In the genomic region with DNA sequence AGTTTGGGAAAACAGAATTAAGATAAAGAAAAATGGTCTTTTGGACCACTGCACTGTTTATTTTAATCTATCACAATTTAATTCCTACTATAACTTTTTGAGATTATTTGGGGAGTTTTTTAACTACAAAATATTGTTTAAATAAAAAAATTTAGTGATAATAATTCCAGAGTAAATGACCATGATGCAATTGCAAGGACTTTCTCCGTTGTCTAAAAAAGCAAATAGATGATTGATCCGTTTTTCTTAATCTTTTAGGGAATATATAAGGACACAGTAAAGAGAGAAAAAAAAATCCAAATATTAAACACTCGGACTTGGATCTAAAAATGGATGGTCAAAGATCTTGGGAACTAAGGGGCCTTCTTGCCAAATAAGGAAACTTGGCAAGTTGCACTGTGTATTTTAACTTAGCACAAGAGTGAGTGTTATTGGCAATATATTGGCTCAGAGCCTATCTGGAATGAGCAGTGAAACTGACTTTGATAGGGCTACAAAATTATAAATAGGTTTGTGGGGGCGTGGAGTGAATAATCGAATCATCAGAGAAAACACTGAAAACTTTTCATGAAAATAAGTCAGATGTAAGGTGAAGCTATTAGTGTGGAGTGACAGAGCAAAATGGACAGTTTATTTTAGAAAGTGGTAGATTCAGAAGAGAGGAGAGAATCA, we compare ENCODE assay signal across 8 cellular contexts. TPM values are rescaled to one million over a fixed set of nuclear protein-coding genes. Genes with fewer than 3 reads are reported as not detected.
A peak's percentile ranks its signal among the peaks of the same experiment; 100 is the strongest.
DNase-seq lines count a peak whose midpoint lies in the region; ATAC-seq and TF ChIP-seq lines count a peak whose summit lies in the region.

No MANE protein-coding gene starts in this region.

- no peak for TF ChIP-seq CTCF in upper lobe of right lung (IDR thresholded peaks at IDR 0.05)

- H3K36me3 Mint-ChIP-seq in activated naive CD8-positive, alpha-beta T cell treated with anti-CD3 and anti-CD28 coated beads, Interleukin-2, amount 10 ng/mL, durations not matched to agents 7 days and 5 days, result peaks cover 8% of the 10 kb centered on the region
- H3K36me3 Mint-ChIP-seq in activated naive CD8-positive, alpha-beta T cell treated with anti-CD3 and anti-CD28 coated beads for 36 hours, result no peaks in the 10 kb centered on the region
- peaks cover 6% of the 10 kb centered on the region for H3K36me3 Mint-ChIP-seq in activated T-helper 17 cell treated with anti-CD3 and anti-CD28 coated beads, Interleukin-2, amount 50 U/mL, for 72 hours (ENCODE audit: low read depth)

- H3K4me3 Mint-ChIP-seq in activated naive CD8-positive, alpha-beta T cell treated with anti-CD3 and anti-CD28 coated beads, Interleukin-2, amount 10 ng/mL, durations not matched to agents 7 days and 5 days, result peak overlapping the region; percentile 83
- no peak overlapping the region for H3K4me3 Mint-ChIP-seq in activated naive CD8-positive, alpha-beta T cell treated with anti-CD3 and anti-CD28 coated beads for 36 hours
- H3K4me3 Mint-ChIP-seq in activated T-helper 17 cell treated with anti-CD3 and anti-CD28 coated beads, Interleukin-2, amount 50 U/mL, for 72 hours, result peak overlapping the region; percentile 83

- peaks cover 16% of the 10 kb centered on the region for H3K27me3 Mint-ChIP-seq in activated naive CD8-positive, alpha-beta T cell treated with anti-CD3 and anti-CD28 coated beads, Interleukin-2, amount 10 ng/mL, durations not matched to agents 7 days and 5 days
- H3K27me3 Mint-ChIP-seq in activated naive CD8-positive, alpha-beta T cell treated with anti-CD3 and anti-CD28 coated beads for 36 hours, result peaks cover 71% of the 10 kb centered on the region
- peaks cover 28% of the 10 kb centered on the region for H3K27me3 Mint-ChIP-seq in activated T-helper 17 cell treated with anti-CD3 and anti-CD28 coated beads, Interleukin-2, amount 50 U/mL, for 72 hours

- H3K27ac ChIP-seq in upper lobe of right lung, result peak overlapping the region; percentile 90

- no peaks in the 10 kb centered on the region for H3K36me3 ChIP-seq in upper lobe of right lung

- no peaks in the 10 kb centered on the region for H3K9me3 ChIP-seq in upper lobe of right lung

- ATAC-seq in activated naive CD8-positive, alpha-beta T cell treated with anti-CD3 and anti-CD28 coated beads, Interleukin-2, amount 10 ng/mL, durations not matched to agents 7 days and 5 days (ENCODE audit: low read depth), result no peak
- ATAC-seq in activated T-helper 17 cell treated with anti-CD3 and anti-CD28 coated beads, Interleukin-2, amount 50 U/mL, for 72 hours (replicated peaks), result no peak
- ATAC-seq in left lobe of liver (peak; percentile 20), upper lobe of right lung (no peak), GM21717 (IDR thresholded peaks at IDR 0.05; ENCODE audit: unreplicated experiment) (no peak), GM19035 (IDR thresholded peaks at IDR 0.05; ENCODE audit: unreplicated experiment) (no peak)

- POLR2A ChIA-PET in activated naive CD8-positive, alpha-beta T cell treated with anti-CD3 and anti-CD28 coated beads, Interleukin-2, amount 10 ng/mL, durations not matched to agents 7 days and 5 days (lab: Charles Lee), result no interaction called here

- peak overlapping the region; percentile 73 for H3K4me3 ChIP-seq in upper lobe of right lung

- no peak overlapping the region for H3K27ac Mint-ChIP-seq in activated naive CD8-positive, alpha-beta T cell treated with anti-CD3 and anti-CD28 coated beads, Interleukin-2, amount 10 ng/mL, durations not matched to agents 7 days and 5 days
- no peak overlapping the region for H3K27ac Mint-ChIP-seq in activated naive CD8-positive, alpha-beta T cell treated with anti-CD3 and anti-CD28 coated beads for 36 hours
- H3K27ac Mint-ChIP-seq in activated T-helper 17 cell treated with anti-CD3 and anti-CD28 coated beads, Interleukin-2, amount 50 U/mL, for 72 hours, result no peak overlapping the region

- H3K27me3 ChIP-seq in upper lobe of right lung, result no peaks in the 10 kb centered on the region

- peaks cover 22% of the 10 kb centered on the region for H3K4me1 Mint-ChIP-seq in activated naive CD8-positive, alpha-beta T cell treated with anti-CD3 and anti-CD28 coated beads, Interleukin-2, amount 10 ng/mL, durations not matched to agents 7 days and 5 days
- peaks cover 19% of the 10 kb centered on the region for H3K4me1 Mint-ChIP-seq in activated naive CD8-positive, alpha-beta T cell treated with anti-CD3 and anti-CD28 coated beads for 36 hours
- peaks cover 7% of the 10 kb centered on the region for H3K4me1 Mint-ChIP-seq in activated T-helper 17 cell treated with anti-CD3 and anti-CD28 coated beads, Interleukin-2, amount 50 U/mL, for 72 hours

- intact Hi-C loops in upper lobe of right lung (cut with DNase I), result no loop called here

- peaks cover 14% of the 10 kb centered on the region for H3K4me1 ChIP-seq in upper lobe of right lung

- no peaks in the 10 kb centered on the region for H3K9me3 Mint-ChIP-seq in activated naive CD8-positive, alpha-beta T cell treated with anti-CD3 and anti-CD28 coated beads, Interleukin-2, amount 10 ng/mL, durations not matched to agents 7 days and 5 days
- H3K9me3 Mint-ChIP-seq in activated naive CD8-positive, alpha-beta T cell treated with anti-CD3 and anti-CD28 coated beads for 36 hours, result no peaks in the 10 kb centered on the region
- peaks cover 4% of the 10 kb centered on the region for H3K9me3 Mint-ChIP-seq in activated T-helper 17 cell treated with anti-CD3 and anti-CD28 coated beads, Interleukin-2, amount 50 U/mL, for 72 hours

- DNase-seq in activated naive CD8-positive, alpha-beta T cell treated with anti-CD3 and anti-CD28 coated beads, Interleukin-2, amount 10 ng/mL, durations not matched to agents 7 days and 5 days, result no peak
- no peak for DNase-seq in activated naive CD8-positive, alpha-beta T cell treated with anti-CD3 and anti-CD28 coated beads for 36 hours
- DNase-seq in left lobe of liver (ENCODE audit: low spot score), result no peak
- DNase-seq in upper lobe of right lung, result no peak
- no peak for DNase-seq in mucosa of gallbladder (ENCODE audit: low spot score)

RNA-seq across cellular contexts. Expression of a gene that starts 2.0 kb away (rescaled TPM):
- 10 to 100 TPM; 11.8 to 14.9 TPM for total RNA-seq in activated naive CD8-positive, alpha-beta T cell treated with anti-CD3 and anti-CD28 coated beads, Interleukin-2, amount 10 ng/mL, durations not matched to agents 7 days and 5 days
- 10 to 100 TPM; 11.0 to 11.9 TPM for total RNA-seq in activated naive CD8-positive, alpha-beta T cell treated with anti-CD3 and anti-CD28 coated beads for 36 hours
- 10 to 100 TPM; 11.9 to 21.9 TPM for total RNA-seq in activated T-helper 17 cell treated with anti-CD3 and anti-CD28 coated beads, Interleukin-2, amount 50 U/mL, for 72 hours
- total RNA-seq in left lobe of liver (13.7 TPM), upper lobe of right lung (52.0 TPM), mucosa of gallbladder (90.0 TPM)
